8 cellular contexts compared by ENCODE assay signal in genomic region chr4:127479031-127479622, GRCh38.
A peak's percentile ranks its signal among the peaks of the same experiment; 100 is the strongest.
DNase-seq lines count a peak whose midpoint lies in the region; ATAC-seq and TF ChIP-seq lines count a peak whose summit lies in the region.

No MANE protein-coding gene starts in this region.

- intact Hi-C loops in ovary (cut with DNase I): no loop called here

- H3K4me1 ChIP-seq in endodermal cell (ENCODE audit: control insufficient read depth, insufficient read depth, low read length) (no peaks in the 10 kb centered on the region), ovary (ENCODE audit: insufficient read depth) (no peaks in the 10 kb centered on the region)
- H3K4me1 ChIP-seq in CD8-positive, alpha-beta memory T cell (ENCODE audit: insufficient read depth, low read length): no peaks in the 10 kb centered on the region

- POLR2A ChIA-PET in AG04449 (lab: Yijun Ruan, JAX): no interaction called here
- POLR2A ChIA-PET in CD8-positive, alpha-beta memory T cell (lab: Charles Lee): no interaction called here

- H3K27ac ChIP-seq in endodermal cell (ENCODE audit: low read depth, low read length) (no peak overlapping the region), ovary (no peak overlapping the region)
- no peak overlapping the region for H3K27ac ChIP-seq in CD8-positive, alpha-beta memory T cell (ENCODE audit: low read depth, low read length)

- DNase-seq in AG04449 (ENCODE audit: low read depth, low spot score) (no peak), NCI-H446 treated with DMSO at 0.1 percent for 48 hours (lab: John Stamatoyannopoulos, UW) (peak; percentile 45), endodermal cell (no peak), renal cortical epithelial cell (ENCODE audit: low read depth) (peak; percentile 49), ovary (no peak)
- no peak for DNase-seq in CD8-positive, alpha-beta memory T cell
- DNase-seq in stimulated activated CD4-positive, alpha-beta T cell treated with anti-CD3 and anti-CD28 coated beads, Interleukin-2, amount 100 ng/mL, for 48 hours: no peak

- CTCF ChIA-PET in AG04449 (lab: Yijun Ruan, JAX): interaction anchor here (1.2 kb wide), 1 partner anchor 1255 kb away, joined by 4 read pairs; no protein-coding TSS in a partner anchor
- CTCF ChIA-PET in CD8-positive, alpha-beta memory T cell (lab: Charles Lee): no interaction called here

- H3K9ac ChIP-seq in endodermal cell (ENCODE audit: extremely low read depth, low read length, poor library complexity, severe bottlenecking): no peak overlapping the region

- H3K4me1 Mint-ChIP-seq in endodermal cell: peaks cover 2% of the 10 kb centered on the region
- no peaks in the 10 kb centered on the region for H3K4me1 Mint-ChIP-seq in CD8-positive, alpha-beta memory T cell

- no peak overlapping the region for H3K4me3 ChIP-seq in AG04449 (ENCODE audit: low read depth, low read length)
- H3K4me3 ChIP-seq in endodermal cell (ENCODE audit: low read length): no peak overlapping the region
- no peak overlapping the region for H3K4me3 ChIP-seq in CD8-positive, alpha-beta memory T cell (ENCODE audit: low read length)
- H3K4me3 ChIP-seq in ovary: no peak overlapping the region

- TF ChIP-seq POLR2A in GM18505 (IDR thresholded peaks at IDR 0.05; ENCODE audit: borderline replicate concordance, extremely low read depth, insufficient read depth, insufficient read length): no peak
- TF ChIP-seq POLR2A in ovary (IDR thresholded peaks at IDR 0.05): no peak

- H3K9me3 Mint-ChIP-seq in endodermal cell: peaks cover 14% of the 10 kb centered on the region
- H3K9me3 Mint-ChIP-seq in CD8-positive, alpha-beta memory T cell: peaks cover 0 to 4% (median 0%) of the 10 kb centered on the region in 5 donors

- H3K9me3 ChIP-seq in endodermal cell (ENCODE audit: control insufficient read depth, low read length) (no peaks in the 10 kb centered on the region), ovary (no peaks in the 10 kb centered on the region)
- no peaks in the 10 kb centered on the region for H3K9me3 ChIP-seq in CD8-positive, alpha-beta memory T cell (ENCODE audit: low read length)

- TF ChIP-seq CTCF in AG04449 (IDR thresholded peaks at IDR 0.05; ENCODE audit: insufficient read depth, low read length, missing control alignments) (peak; percentile 18), endodermal cell (conservative IDR thresholded peaks at IDR 0.05) (peak; percentile 83), ovary (IDR thresholded peaks at IDR 0.05) (peak in 1 of 3 donors; percentile 21)

- H3K27me3 ChIP-seq in endodermal cell (ENCODE audit: control insufficient read depth, insufficient read depth, low read length, poor library complexity, severe bottlenecking) (no peaks in the 10 kb centered on the region), ovary (no peaks in the 10 kb centered on the region)
- no peaks in the 10 kb centered on the region for H3K27me3 ChIP-seq in CD8-positive, alpha-beta memory T cell (ENCODE audit: insufficient read depth, low read length, poor library complexity, severe bottlenecking)

- no peaks in the 10 kb centered on the region for H3K36me3 ChIP-seq in endodermal cell (ENCODE audit: control insufficient read depth, insufficient read depth, low read length)
- H3K36me3 ChIP-seq in CD8-positive, alpha-beta memory T cell (ENCODE audit: insufficient read depth, low read length): no peaks in the 10 kb centered on the region
- H3K36me3 ChIP-seq in ovary: no peaks in the 10 kb centered on the region

- TF ChIP-seq EP300 in ovary (IDR thresholded peaks at IDR 0.05): no peak

- H3K27me3 Mint-ChIP-seq in endodermal cell (ENCODE audit: insufficient read depth): no peaks in the 10 kb centered on the region
- no peaks in the 10 kb centered on the region for H3K27me3 Mint-ChIP-seq in CD8-positive, alpha-beta memory T cell

- H3K4me3 Mint-ChIP-seq in endodermal cell: no peak overlapping the region
- H3K4me3 Mint-ChIP-seq in CD8-positive, alpha-beta memory T cell: no peak overlapping the region

- ATAC-seq in GM18505 (IDR thresholded peaks at IDR 0.05; ENCODE audit: unreplicated experiment): peak; percentile 58

- H3K36me3 Mint-ChIP-seq in endodermal cell (ENCODE audit: low read depth): peaks cover 1% of the 10 kb centered on the region
- H3K36me3 Mint-ChIP-seq in CD8-positive, alpha-beta memory T cell: no peaks in the 10 kb centered on the region

- no peak overlapping the region for H3K27ac Mint-ChIP-seq in endodermal cell
- no peak overlapping the region for H3K27ac Mint-ChIP-seq in CD8-positive, alpha-beta memory T cell

Comparison
In these comparisons a context has a peak if more than half of its experiments do, and no peak if none do; other contexts are left out.
1. DNase-seq: peak in NCI-H446 treated with DMSO at 0.1 percent for 48 hours (single experiment) and renal cortical epithelial cell (single experiment); none in AG04449 (single experiment), endodermal cell (single experiment), CD8-positive, alpha-beta memory T cell (0 of 5), ovary (0 of 5) and stimulated activated CD4-positive, alpha-beta T cell treated with anti-CD3 and anti-CD28 coated beads, Interleukin-2, amount 100 ng/mL, for 48 hours (0 of 2).